Comparison of ENCODE assay signal across 8 cellular contexts in genomic region chr2:175282300-175282699, GRCh38.
A peak's percentile ranks its signal among the peaks of the same experiment; 100 is the strongest.
DNase-seq lines count a peak whose midpoint lies in the region; ATAC-seq and TF ChIP-seq lines count a peak whose summit lies in the region.

No MANE protein-coding gene starts in this region.

- no peak overlapping the region for H2AFZ ChIP-seq in MM.1S (ENCODE audit: low read length)

- H3K9ac ChIP-seq in MM.1S (ENCODE audit: low read length) = no peak overlapping the region
- no peak overlapping the region for H3K9ac ChIP-seq in SK-N-MC (ENCODE audit: insufficient read length)

- TF ChIP-seq POLR2A in gastroesophageal sphincter (IDR thresholded peaks at IDR 0.05) (no peak), gastrocnemius medialis (IDR thresholded peaks at IDR 0.05) (no peak)

- no peaks in the 10 kb centered on the region for H3K4me1 Mint-ChIP-seq in CD4-positive, alpha-beta T cell (ENCODE audit: low read depth)

- POLR2A ChIA-PET in CD4-positive, alpha-beta T cell (lab: Charles Lee) = no interaction called here

- no peaks in the 10 kb centered on the region for H3K36me3 ChIP-seq in MM.1S (replicated peaks; ENCODE audit: insufficient read depth, low read length)
- H3K36me3 ChIP-seq in SK-N-MC (ENCODE audit: insufficient read depth, low read length) = no peaks in the 10 kb centered on the region
- H3K36me3 ChIP-seq in gastroesophageal sphincter = no peaks in the 10 kb centered on the region
- no peaks in the 10 kb centered on the region for H3K36me3 ChIP-seq in gastrocnemius medialis

- H3K9me3 ChIP-seq in CD4-positive, alpha-beta T cell (ENCODE audit: control insufficient read depth, low read length) = no peaks in the 10 kb centered on the region
- no peaks in the 10 kb centered on the region for H3K9me3 ChIP-seq in MM.1S (replicated peaks; ENCODE audit: insufficient read depth, low read length)
- H3K9me3 ChIP-seq in SK-N-MC (ENCODE audit: low read depth, low read length) = no peaks in the 10 kb centered on the region
- no peaks in the 10 kb centered on the region for H3K9me3 ChIP-seq in gastroesophageal sphincter
- no peaks in the 10 kb centered on the region for H3K9me3 ChIP-seq in gastrocnemius medialis

- no peaks in the 10 kb centered on the region for H3K36me3 Mint-ChIP-seq in CD4-positive, alpha-beta T cell (ENCODE audit: low read depth)

- no peaks in the 10 kb centered on the region for H4K20me1 ChIP-seq in MM.1S (ENCODE audit: insufficient read depth, low read length)

- no peak overlapping the region for H3K4me3 Mint-ChIP-seq in CD4-positive, alpha-beta T cell

- 70 to 71% methylated on average over 1 of the region's 1 CpG for WGBS in gastroesophageal sphincter (ENCODE audit: low coverage in 1 of 2), 2 donors

- CTCF ChIA-PET in CD4-positive, alpha-beta T cell (lab: Charles Lee) = no interaction called here

- H3K9me2 ChIP-seq in MM.1S (replicated peaks; ENCODE audit: insufficient read depth, low read length) = no peaks in the 10 kb centered on the region

- no peaks in the 10 kb centered on the region for H3K4me1 ChIP-seq in MM.1S (ENCODE audit: low read length)
- no peaks in the 10 kb centered on the region for H3K4me1 ChIP-seq in gastroesophageal sphincter
- no peaks in the 10 kb centered on the region for H3K4me1 ChIP-seq in gastrocnemius medialis

- H3K27me3 ChIP-seq in CD4-positive, alpha-beta T cell (ENCODE audit: control insufficient read depth, insufficient read depth, low read length) = no peaks in the 10 kb centered on the region
- no peaks in the 10 kb centered on the region for H3K27me3 ChIP-seq in MM.1S (replicated peaks; ENCODE audit: insufficient read depth, low read length)
- H3K27me3 ChIP-seq in gastroesophageal sphincter = no peaks in the 10 kb centered on the region
- H3K27me3 ChIP-seq in gastrocnemius medialis = no peaks in the 10 kb centered on the region

- ATAC-seq in CD4-positive, alpha-beta T cell (ENCODE audit: poor library complexity) = peak; percentile 44
- ATAC-seq in GM19372 (IDR thresholded peaks at IDR 0.05; ENCODE audit: low read depth, unreplicated experiment) (peak; percentile 75), gastroesophageal sphincter (no peak), gastrocnemius medialis (peak in 1 of 2 donors; percentile 64), HG02623 (IDR thresholded peaks at IDR 0.05; ENCODE audit: unreplicated experiment) (no peak)

- H3K27me3 Mint-ChIP-seq in CD4-positive, alpha-beta T cell = peaks cover 7% of the 10 kb centered on the region

- H3K4me3 ChIP-seq in MM.1S (ENCODE audit: low read length) = no peak overlapping the region
- H3K4me3 ChIP-seq in SK-N-MC = no peak overlapping the region
- H3K4me3 ChIP-seq in gastroesophageal sphincter = no peak overlapping the region
- no peak overlapping the region for H3K4me3 ChIP-seq in gastrocnemius medialis

- no peak overlapping the region for H3K27ac ChIP-seq in CD4-positive, alpha-beta T cell (ENCODE audit: low read depth, low read length)
- no peak overlapping the region for H3K27ac ChIP-seq in MM.1S (ENCODE audit: low read length)
- H3K27ac ChIP-seq in SK-N-MC = no peak overlapping the region
- no peak overlapping the region for H3K27ac ChIP-seq in gastroesophageal sphincter
- H3K27ac ChIP-seq in gastrocnemius medialis = no peak overlapping the region

- H3F3A ChIP-seq in MM.1S (ENCODE audit: insufficient read depth, low read length) = no peaks in the 10 kb centered on the region

- H3K27ac Mint-ChIP-seq in CD4-positive, alpha-beta T cell = no peak overlapping the region

- H3K9me3 Mint-ChIP-seq in CD4-positive, alpha-beta T cell = no peaks in the 10 kb centered on the region

- DNase-seq in CD4-positive, alpha-beta T cell = no peak
- DNase-seq in MM.1S (peak; percentile 48), SK-N-MC (ENCODE audit: low read depth, low spot score) (peak; percentile 28), gastrocnemius medialis (no peak)
- no peak for DNase-seq in activated CD8-positive, alpha-beta memory T cell treated with anti-CD3 and anti-CD28 coated beads, Interleukin-2, amount 50 U/mL, for 48 hours

- H3K4me2 ChIP-seq in MM.1S (ENCODE audit: low read depth, low read length) = no peak overlapping the region

- TF ChIP-seq CTCF in CD4-positive, alpha-beta T cell (IDR thresholded peaks at IDR 0.05) = peak; percentile 45
- peak; percentile 56 for TF ChIP-seq CTCF in MM.1S (IDR thresholded peaks at IDR 0.05; ENCODE audit: low read length)
- TF ChIP-seq CTCF in gastroesophageal sphincter (IDR thresholded peaks at IDR 0.05) = peak; percentile 14 to 45 (median 28)
- TF ChIP-seq CTCF in gastrocnemius medialis (IDR thresholded peaks at IDR 0.05 in 4 of 5, conservative IDR thresholded peaks at IDR 0.05 in 1 of 5) = peak in 3 of 5 experiments; percentile 30 to 48 (median 33)

- intact Hi-C loops in CD4-positive, alpha-beta T cell (cut with DNase I, micrococcal nuclease) = loop anchor here (1.0 to 10.0 kb wide), 5 partner anchors 171 to 581 kb away; no protein-coding TSS in a partner anchor
- intact Hi-C loops in gastrocnemius medialis (cut with DNase I; ENCODE audit: low total_unique reads) = no loop called here

- no peak for TF ChIP-seq EP300 in gastroesophageal sphincter (IDR thresholded peaks at IDR 0.05)

- in situ Hi-C loops in gastrocnemius medialis (cut with MboI; ENCODE audit: low sequenced_read_pairs in 4 of 4) = loop anchor here in 1 of 4 donors (10.0 kb wide), 1 partner anchor 167 kb away; no protein-coding TSS in a partner anchor

- H3K79me2 ChIP-seq in MM.1S (ENCODE audit: low read length) = no peaks in the 10 kb centered on the region

Comparison
In these comparisons a context has a peak if more than half of its experiments do, and no peak if none do; other contexts are left out.
1. ATAC-seq: peak in CD4-positive, alpha-beta T cell (single experiment) and GM19372 (single experiment); none in gastroesophageal sphincter (single experiment) and HG02623 (single experiment).
2. DNase-seq: peak in MM.1S (single experiment) and SK-N-MC (single experiment); none in CD4-positive, alpha-beta T cell (0 of 10), gastrocnemius medialis (0 of 2) and activated CD8-positive, alpha-beta memory T cell treated with anti-CD3 and anti-CD28 coated beads, Interleukin-2, amount 50 U/mL, for 48 hours (single experiment).
3. Peak in every context shown above with its lines, with median percentiles within 50 percentile points of each other: CTCF ChIP-seq.